ENCODE assay signal across 9 cellular contexts in the genomic region with DNA sequence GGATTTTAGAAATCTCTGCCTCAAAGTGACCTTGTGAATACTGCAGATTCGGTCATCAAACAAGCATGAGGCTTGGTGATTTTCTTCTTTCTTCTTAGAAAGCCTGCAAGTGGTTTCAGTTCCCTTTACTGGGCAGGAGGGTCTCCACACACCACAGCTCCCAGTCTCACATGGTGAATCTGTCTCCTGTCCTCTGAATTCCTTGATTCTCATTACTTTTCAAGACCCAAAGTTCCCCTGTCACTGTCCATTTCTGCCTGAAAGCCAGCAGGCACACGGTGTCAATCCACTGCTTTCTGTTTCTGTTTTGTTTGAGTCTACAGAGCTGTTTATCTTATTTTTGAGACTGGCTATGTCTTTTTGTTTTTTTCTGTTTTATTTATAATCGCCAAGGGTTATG. TPM values are rescaled to one million over a fixed set of nuclear protein-coding genes. Genes with fewer than 3 reads are reported as not detected.
DNase-seq lines count a peak whose midpoint lies in the region; ATAC-seq and TF ChIP-seq lines count a peak whose summit lies in the region.
"Had no signal": no experiment of that assay in that cellular context is flagged by ENCODE, and none has a peak within 500 bp of the region (broad histone marks: within the 10 kb centered on the region; RNA-seq: fewer than 3 reads in every experiment).

No MANE protein-coding gene starts in this region.

- H3K4me3 ChIP-seq in AG10803 (ENCODE audit: low read length): peak overlapping the region; percentile 64
- peak overlapping the region; percentile 4 to 47 (median 27) for H3K4me3 ChIP-seq in fibroblast of lung (replicated peaks in 1 of 4; ENCODE audit: control extremely low read depth in 1 of 4, insufficient read depth in 1 of 4, low read depth in 3 of 4, low read length in 4 of 4)
- peak overlapping the region in 1 of 2 donors; percentile 19 for H3K4me3 ChIP-seq in vagina
- H3K4me3 ChIP-seq in lower leg skin (ENCODE audit: low read depth, poor library complexity, severe bottlenecking): no peak overlapping the region

- H3K27me3 ChIP-seq in fibroblast of lung (ENCODE audit: control insufficient read depth, insufficient read depth, low read length) (no peaks in the 10 kb centered on the region), vagina (no peaks in the 10 kb centered on the region)

- DNase-seq in AG10803 (ENCODE audit: low read depth) (peak; percentile 22), fibroblast of lung (ENCODE audit: low read depth in 2 of 2) (peak in 1 of 2 donors; percentile 16), vagina (ENCODE audit: extremely low spot score in 2 of 2) (no peak), lower leg skin (ENCODE audit: low spot score in 2 of 2) (no peak), NCI-H345 (lab: John Stamatoyannopoulos, UW) (no peak), occipital lobe (lab: John Stamatoyannopoulos, UW) (no peak)

- no peaks in the 10 kb centered on the region for H4K20me1 ChIP-seq in fibroblast of lung (ENCODE audit: control insufficient read depth, extremely low read depth, insufficient read depth, low read length)

- 43 to 50% methylated on average over 3 of the region's 3 CpGs for WGBS in lower leg skin, 2 donors

- H3K4me1 ChIP-seq in fibroblast of lung (ENCODE audit: control insufficient read depth, extremely low read depth, insufficient read depth, low read length) (peaks cover 3% of the 10 kb centered on the region), vagina (peaks cover 6% of the 10 kb centered on the region)

- H3K4me2 ChIP-seq in fibroblast of lung (ENCODE audit: extremely low read depth, insufficient read depth, low read length): peak overlapping the region; percentile 76

- H3K9ac ChIP-seq in fibroblast of lung (ENCODE audit: insufficient read depth, low read length): no peak overlapping the region

- TF ChIP-seq POLR2A in vagina (IDR thresholded peaks at IDR 0.05): no peak
- TF ChIP-seq POLR2A in lower leg skin (IDR thresholded peaks at IDR 0.05): no peak

- H2AFZ ChIP-seq in fibroblast of lung (ENCODE audit: low read length): peak overlapping the region; percentile 1

- TF ChIP-seq CTCF in AG10803 (conservative IDR thresholded peaks at IDR 0.05; ENCODE audit: low read length) (no peak), fibroblast of lung (conservative IDR thresholded peaks at IDR 0.05 in 1 of 2, IDR thresholded peaks at IDR 0.05 in 1 of 2; ENCODE audit: low read depth in 1 of 2, low read length in 2 of 2) (no peak), vagina (IDR thresholded peaks at IDR 0.05) (no peak), lower leg skin (IDR thresholded peaks at IDR 0.05) (no peak)

- H3K27ac ChIP-seq in fibroblast of lung (ENCODE audit: insufficient read depth, low read length) (peak overlapping the region; percentile 68), vagina (peak overlapping the region; percentile 42)

- H3K9me3 ChIP-seq in fibroblast of lung (ENCODE audit: control insufficient read depth, insufficient read depth, low read depth, low read length) (no peaks in the 10 kb centered on the region), vagina (no peaks in the 10 kb centered on the region)

- no peaks in the 10 kb centered on the region for H3K36me3 ChIP-seq in fibroblast of lung (ENCODE audit: control insufficient read depth, insufficient read depth, low read length)
- no peaks in the 10 kb centered on the region for H3K36me3 ChIP-seq in vagina

- no peaks in the 10 kb centered on the region for H3K79me2 ChIP-seq in fibroblast of lung (ENCODE audit: control insufficient read depth, insufficient read depth, low read length)

- ATAC-seq in GM19397 (IDR thresholded peaks at IDR 0.05; ENCODE audit: unreplicated experiment): peak; percentile 81
- peak; percentile 76 for ATAC-seq in HG03457 (IDR thresholded peaks at IDR 0.05; ENCODE audit: unreplicated experiment)

- intact Hi-C loops in vagina (cut with DNase I): no loop called here
- intact Hi-C loops in lower leg skin (cut with DNase I; ENCODE audit: low total_unique reads): no loop called here

RNA-seq across cellular contexts. Expression of gene HSPB3, which starts 14.2 kb away (rescaled TPM):
- 0.77 and 21.1 TPM in 2 replicates for total RNA-seq in fibroblast of lung
- polyA plus RNA-seq in fibroblast of lung: 5.3 and 18.6 TPM in 2 replicates
- polyA plus RNA-seq in fibroblast of lung (2012): 4.3 and 14.5 TPM in 2 replicates
- polyA minus RNA-seq in fibroblast of lung (ENCODE audit: low replicate concordance): 0.96 TPM in 1 of 2 replicates, not detected in the other
- total RNA-seq in vagina: not detected
- 1 to 10 TPM in 1 of 4 donors, under 1 TPM in 2, not detected in 1; 0.49 to 1.3 (median 0.91) TPM for total RNA-seq in lower leg skin
- total RNA-seq in occipital lobe: 0.47 TPM
- total RNA-seq: pulmonary artery endothelial cell had no signal

RNA-seq across cellular contexts. Expression of gene SNX18, which starts 47.9 kb away (rescaled TPM):
- total RNA-seq in fibroblast of lung: 91.7 and 109 TPM in 2 replicates
- polyA plus RNA-seq in fibroblast of lung: 49.0 and 80.1 TPM in 2 replicates
- polyA plus RNA-seq in fibroblast of lung (2012): 44.7 and 78.2 TPM in 2 replicates
- polyA minus RNA-seq in fibroblast of lung (ENCODE audit: low replicate concordance): 34.0 and 60.5 TPM in 2 replicates
- total RNA-seq in vagina: 63.1 TPM
- total RNA-seq in lower leg skin: 10 to 100 TPM; 38.5 to 59.6 (median 51.2) TPM
- 25.4 TPM for total RNA-seq in occipital lobe
